In the genomic region with DNA sequence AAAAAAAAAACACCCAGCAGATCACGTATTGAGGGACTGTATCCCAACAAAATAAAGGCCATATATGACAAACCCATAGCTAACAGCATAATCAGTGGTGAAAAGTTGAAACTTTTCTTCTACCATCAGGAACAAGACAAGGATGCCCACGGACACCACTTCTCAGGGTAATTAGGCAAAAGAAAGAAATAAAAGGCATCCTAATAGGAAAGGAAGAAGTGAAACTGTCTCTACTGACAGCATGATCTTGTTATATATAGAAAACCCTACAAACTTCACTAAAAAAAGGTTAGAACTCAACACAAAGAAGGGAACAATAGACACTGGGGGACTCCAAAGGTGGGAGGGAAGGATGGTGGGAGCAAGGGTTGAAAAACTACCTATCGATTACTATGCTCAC, we compare ENCODE assay signal across 15 cellular contexts. TPM values are rescaled to one million over a fixed set of nuclear protein-coding genes. Genes with fewer than 3 reads are reported as not detected.
DNase-seq lines count a peak whose midpoint lies in the region; ATAC-seq, FAIRE-seq and TF ChIP-seq lines count a peak whose summit lies in the region.
"Not testable (repeated sequence)": the region's sequence is repeated elsewhere in the genome, so short reads cannot be mapped to it uniquely, and the experiment has no call there.
"Had no signal": no experiment of that assay in that cellular context is flagged by ENCODE, and none has a peak within 500 bp of the region (broad histone marks: within the 10 kb centered on the region; RNA-seq: fewer than 3 reads in every experiment).

No MANE protein-coding gene starts in this region.

- H3K9me3 ChIP-seq in OCI-LY3 (ENCODE audit: insufficient read depth, low read length); GM12878 (replicated peaks; ENCODE audit: control insufficient read depth, insufficient read depth, low read length): not testable (repeated sequence)

- TF ChIP-seq EP300 in GM12878 (IDR thresholded peaks at IDR 0.05; ENCODE audit: borderline replicate concordance in 1 of 2, control insufficient read depth in 1 of 2, low read depth in 2 of 2, low read length in 2 of 2): not testable (repeated sequence)

- WGBS in GM12878 (ENCODE audit: insufficient coverage, insufficient replicate concordance, low lambda C conversion rate, missing lambda C conversion rate): 13% methylated on average over 3 of the region's 3 CpGs

- TF ChIP-seq POLR2A in GM12891 (IDR thresholded peaks at IDR 0.05; ENCODE audit: low read depth, low read length); GM12878 (IDR thresholded peaks at IDR 0.05; ENCODE audit: low read depth, low read length): not testable (repeated sequence)

- ATAC-seq in GM21786 (IDR thresholded peaks at IDR 0.05; ENCODE audit: unreplicated experiment) (peak; percentile 41), HG02884 (IDR thresholded peaks at IDR 0.05; ENCODE audit: unreplicated experiment) (peak; percentile 34), HG03432 (IDR thresholded peaks at IDR 0.05; ENCODE audit: unreplicated experiment) (peak; percentile 41), GM12878 (peak; percentile 61)

- RAD21 ChIA-PET in GM12878 (lab: Charles Lee; ENCODE audit: unreplicated experiment): not testable (repeated sequence)

- in situ Hi-C loops in GM12878 (cut with MboI): not testable (repeated sequence)

- FAIRE-seq in GM12891 (lab: Jason Lieb, UNC); GM12878 (lab: Jason Lieb, UNC): not testable (repeated sequence)

- H3K36me3 ChIP-seq in OCI-LY3 (replicated peaks; ENCODE audit: low read depth, low read length); GM12878 (ENCODE audit: control insufficient read depth in 2 of 2, insufficient read depth in 2 of 2, low read length in 1 of 2): not testable (repeated sequence)

- H4K20me1 ChIP-seq in OCI-LY3 (ENCODE audit: insufficient read depth, low read length); GM12878 (ENCODE audit: control insufficient read depth, insufficient read depth): not testable (repeated sequence)

- H3K4me3 ChIP-seq in OCI-LY3 (ENCODE audit: low read length); GM12878: not testable (repeated sequence)

- H3K79me2 ChIP-seq in OCI-LY3 (ENCODE audit: low read length); GM12878 (ENCODE audit: control insufficient read depth, insufficient read depth, low read length): not testable (repeated sequence)

- not testable (repeated sequence) for BruUV-seq in GM12878 (replicated peaks; lab: Mats Ljungman, UMichigan)

- H3K4me2 ChIP-seq in OCI-LY3 (ENCODE audit: low read length) (peak overlapping the region; percentile 7; the same call in 1 of the 2 replicates), GM12878 (ENCODE audit: control insufficient read depth, insufficient read depth) (peak overlapping the region; percentile 25; the same call in 1 of the 2 replicates)

- intact Hi-C loops in GM12878 (cut with micrococcal nuclease; ENCODE audit: unreplicated experiment): not testable (repeated sequence)

- H3K4me1 ChIP-seq in OCI-LY3 (ENCODE audit: low read length); GM12878 (ENCODE audit: control insufficient read depth, insufficient read depth, low read length): not testable (repeated sequence)

- TF ChIP-seq RAD21 in GM12878 (IDR thresholded peaks at IDR 0.05; ENCODE audit: insufficient read depth, low read depth, low read length): not testable (repeated sequence)

- H2AFZ ChIP-seq in OCI-LY3 (ENCODE audit: low read depth, low read length); GM12878 (ENCODE audit: control insufficient read depth, low read depth, low read length): not testable (repeated sequence)

- SMC1A ChIA-PET in GM12878 (lab: Charles Lee; ENCODE audit: uncharacterized antibody, unreplicated experiment): not testable (repeated sequence)

- H3K9ac ChIP-seq in OCI-LY3 (ENCODE audit: low read length); GM12878 (ENCODE audit: control insufficient read depth, insufficient read depth, low read length): not testable (repeated sequence)

- not testable (repeated sequence) for H3K27me3 ChIP-seq in OCI-LY3 (ENCODE audit: low read depth, low read length); GM12878 (replicated peaks in 1 of 2; ENCODE audit: control insufficient read depth in 2 of 2, insufficient read depth in 2 of 2, low read length in 1 of 2)

- POLR2A ChIA-PET in GM12878 (lab: Charles Lee): not testable (repeated sequence)

- CTCF ChIA-PET in GM12878 (lab: Yijun Ruan, JAX): not testable (repeated sequence)

- H3K27ac ChIP-seq in OCI-LY3 (ENCODE audit: low read length); GM12878 (ENCODE audit: control insufficient read depth, insufficient read depth): not testable (repeated sequence)

- not testable (repeated sequence) for TF ChIP-seq CTCF in OCI-LY3 (IDR thresholded peaks at IDR 0.05; ENCODE audit: low read depth, low read length); GM12878 (IDR thresholded peaks at IDR 0.05 in 2 of 3, conservative IDR thresholded peaks at IDR 0.05 in 1 of 3; ENCODE audit: control insufficient read depth in 2 of 3, extremely low read depth in 1 of 3, insufficient read depth in 1 of 3, low read depth in 3 of 3, low read length in 3 of 3)

- not testable (repeated sequence) for DNase-seq in GM12891 (ENCODE audit: insufficient read length, low spot score); GM12878 (ENCODE audit: low read depth, low spot score)
- DNase-seq in pons (ENCODE audit: low spot score): peak; percentile 53

TF ChIP-seq in GM12891, 5 proteins besides CTCF, POLR2A, EP300 and RAD21:
- TF ChIP-seq SPI1 (IDR thresholded peaks at IDR 0.05; ENCODE audit: low read depth, low read length): peak; percentile 62

TF ChIP-seq in GM12878, 131 proteins besides CTCF, POLR2A, EP300 and RAD21:
- TF ChIP-seq, protein P1, sequence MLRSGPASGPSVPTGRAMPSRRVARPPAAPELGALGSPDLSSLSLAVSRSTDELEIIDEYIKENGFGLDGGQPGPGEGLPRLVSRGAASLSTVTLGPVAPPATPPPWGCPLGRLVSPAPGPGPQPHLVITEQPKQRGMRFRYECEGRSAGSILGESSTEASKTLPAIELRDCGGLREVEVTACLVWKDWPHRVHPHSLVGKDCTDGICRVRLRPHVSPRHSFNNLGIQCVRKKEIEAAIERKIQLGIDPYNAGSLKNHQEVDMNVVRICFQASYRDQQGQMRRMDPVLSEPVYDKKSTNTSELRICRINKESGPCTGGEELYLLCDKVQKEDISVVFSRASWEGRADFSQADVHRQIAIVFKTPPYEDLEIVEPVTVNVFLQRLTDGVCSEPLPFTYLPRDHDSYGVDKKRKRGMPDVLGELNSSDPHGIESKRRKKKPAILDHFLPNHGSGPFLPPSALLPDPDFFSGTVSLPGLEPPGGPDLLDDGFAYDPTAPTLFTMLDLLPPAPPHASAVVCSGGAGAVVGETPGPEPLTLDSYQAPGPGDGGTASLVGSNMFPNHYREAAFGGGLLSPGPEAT (IDR thresholded peaks at IDR 0.05; ENCODE audit: low read depth): peak; percentile 59; the same call in 1 of the 2 replicates
- TF ChIP-seq SPI1 (IDR thresholded peaks at IDR 0.05; ENCODE audit: borderline replicate concordance, insufficient read depth, low read depth, low read length) (peak; percentile 64; the same call in 1 of the 2 replicates), IKZF2 (IDR thresholded peaks at IDR 0.05) (peak; percentile 61 to 73; a peak in 3 of 4 replicates), MTA2 (IDR thresholded peaks at IDR 0.05; ENCODE audit: low read depth) (peak; percentile 81), ATF7 (IDR thresholded peaks at IDR 0.05; ENCODE audit: low read depth) (peak; percentile 41; the same call in 1 of the 2 replicates)

RNA-seq across cellular contexts. Expression of gene FOXD4L6, which starts 42.3 kb away (rescaled TPM):
- not detected for polyA plus RNA-seq in GM12891 (2012; ENCODE audit: low read depth, missing spikeins)
- 0.44 TPM in 1 of 2 replicates, not detected in the other for total RNA-seq in GM12878 (2013; cell fraction: nucleolus; rRNA removed)
- total RNA-seq in GM12878 (2014; rRNA removed) (not detected in 2 replicates), GM12878 (2014; rRNA removed; fragmentation: Illumina TruSeq; extraction: Trizol) (not detected in 2 replicates), GM12878 (2021) (not detected in 2 replicates)
- polyA plus RNA-seq in GM12878 (2011; ENCODE audit: low read depth): not detected
- polyA plus RNA-seq in GM12878 (2011; rRNA removed) (0.06 TPM in 1 of 2 replicates, not detected in the other), GM12878 (2014; fragmentation: Illumina TruSeq; extraction: Trizol) (not detected in 2 replicates), GM12878 (2014; fragmentation: Nextera tagmentation; extraction: Ambion mirVana) (not detected), GM12878 (2014; rRNA removed) (0.04 TPM in 1 of 2 replicates, not detected in the other), GM12878 (2016; fragmentation: Nextera tagmentation; extraction: Ambion mirVana) (not detected)
- polyA plus RNA-seq in GM12878 (2011; cell fraction: cytosol; rRNA removed): 0.07 TPM in 1 of 2 replicates, not detected in the other
- polyA plus RNA-seq in GM12878 (2011; cell fraction: nucleus; rRNA removed): 0.33 and 0.63 TPM in 2 replicates
- not detected in 2 replicates for polyA plus RNA-seq in GM12878 (2012)
- polyA minus RNA-seq in GM12878 (2011; rRNA and poly(A)+ RNA removed): 0.26 TPM in 1 of 2 replicates, not detected in the other
- polyA minus RNA-seq in GM12878 (2011; cell fraction: cytosol; rRNA and poly(A)+ RNA removed): not detected in 2 replicates
- polyA minus RNA-seq in GM12878 (2011; cell fraction: nucleus; rRNA and poly(A)+ RNA removed): 1.1 and 2.1 TPM in 2 replicates
- total RNA-seq: CD4-positive, alpha-beta T cell; CD8-positive, alpha-beta memory T cell; Daoy; G401; H7 had no signal
- polyA plus RNA-seq: CD14-positive monocyte; CD8-positive, alpha-beta memory T cell; GM23248; H1 had no signal
